9 cellular contexts compared by ENCODE assay signal in genomic region chr11:11157201-11157600, GRCh38.
DNase-seq lines count a peak whose midpoint lies in the region; ATAC-seq, FAIRE-seq and TF ChIP-seq lines count a peak whose summit lies in the region.
"Had no signal": no experiment of that assay in that cellular context is flagged by ENCODE, and none has a peak within 500 bp of the region (broad histone marks: within the 10 kb centered on the region; RNA-seq: fewer than 3 reads in every experiment).

No MANE protein-coding gene starts in this region.

- peaks cover 18% of the 10 kb centered on the region for H3K4me1 ChIP-seq in CD8-positive, alpha-beta memory T cell (ENCODE audit: insufficient read depth, low read length)

- no peak for TF ChIP-seq POLR2A in GM12892 (IDR thresholded peaks at IDR 0.05; ENCODE audit: low read depth, low read length)

- CTCF ChIA-PET in CD8-positive, alpha-beta memory T cell (lab: Charles Lee) = interaction anchor here (0.7 to 7.5 kb wide), 19 partner anchors 7 to 396 kb away, joined by 3 to 114 read pairs (median 4); no protein-coding TSS in a partner anchor
- CTCF ChIA-PET in WTC11 (lab: Charles Lee) = interaction anchor here (0.6 to 3.6 kb wide), 28 partner anchors 9 to 630 kb away, joined by 3 to 47 read pairs (median 3); no protein-coding TSS in a partner anchor

- ATAC-seq in WTC11 (peak; percentile 69), HG03521 (IDR thresholded peaks at IDR 0.05; ENCODE audit: unreplicated experiment) (no peak)

- DNase-seq in CD8-positive, alpha-beta memory T cell = peak; percentile 21 to 73 (median 28)
- DNase-seq in HT1080 (ENCODE audit: low read depth) = peak; percentile 30
- DNase-seq in WTC11 (ENCODE audit: low spot score) = peak; percentile 67
- DNase-seq in endothelial cell (ENCODE audit: low spot score) = peak; percentile 55
- DNase-seq in retinal pigment epithelial cell (ENCODE audit: low read depth) = no peak
- DNase-seq in NCI-H1048 (lab: John Stamatoyannopoulos, UW) = no peak
- no peak for DNase-seq in GM12892 (ENCODE audit: insufficient read length)

- H3K9me3 ChIP-seq in CD8-positive, alpha-beta memory T cell (ENCODE audit: low read length) = no peaks in the 10 kb centered on the region
- H3K9me3 ChIP-seq: neutrophil had no signal

- no peak overlapping the region for H3K4me3 ChIP-seq in CD8-positive, alpha-beta memory T cell (ENCODE audit: low read length)
- H3K4me3 ChIP-seq in retinal pigment epithelial cell (ENCODE audit: low read length) = no peak overlapping the region

- H3K27me3 Mint-ChIP-seq in CD8-positive, alpha-beta memory T cell = peaks cover 3 to 12% of the 10 kb centered on the region in 2 donors
- H3K27me3 Mint-ChIP-seq in WTC11 (ENCODE audit: low read depth) (peaks cover 7% of the 10 kb centered on the region; the same call in 1 of the 2 replicates), endothelial cell (ENCODE audit: unreplicated experiment) (no peaks in the 10 kb centered on the region)

- H3K27ac Mint-ChIP-seq in CD8-positive, alpha-beta memory T cell = peak overlapping the region in 2 of 8 donors; percentile 24 to 81
- no peak overlapping the region for H3K27ac Mint-ChIP-seq in WTC11
- H3K27ac Mint-ChIP-seq in endothelial cell (ENCODE audit: unreplicated experiment) = no peak overlapping the region

- H3K4me3 Mint-ChIP-seq in CD8-positive, alpha-beta memory T cell = peak overlapping the region in 1 of 7 donors; percentile 12
- no peak overlapping the region for H3K4me3 Mint-ChIP-seq in WTC11
- no peak overlapping the region for H3K4me3 Mint-ChIP-seq in endothelial cell (ENCODE audit: unreplicated experiment)

- TF ChIP-seq CTCF in WTC11 (IDR thresholded peaks at IDR 0.05) = no peak
- peak; percentile 27 for TF ChIP-seq CTCF in endothelial cell (IDR thresholded peaks at IDR 0.05; ENCODE audit: unreplicated experiment)
- TF ChIP-seq CTCF in retinal pigment epithelial cell (conservative IDR thresholded peaks at IDR 0.05; ENCODE audit: low read depth, low read length) = peak; percentile 74

- FAIRE-seq in GM12892 (lab: Jason Lieb, UNC) = no peak

- POLR2A ChIA-PET in CD8-positive, alpha-beta memory T cell (lab: Charles Lee) = no interaction called here
- POLR2A ChIA-PET in WTC11 (lab: Charles Lee) = no interaction called here

- H3K36me3 ChIP-seq in CD8-positive, alpha-beta memory T cell (ENCODE audit: insufficient read depth, low read length) = no peaks in the 10 kb centered on the region
- H3K36me3 ChIP-seq: neutrophil had no signal

- H3K36me3 Mint-ChIP-seq in CD8-positive, alpha-beta memory T cell = peaks cover 0 to 8% (median 2%) of the 10 kb centered on the region in 3 donors
- no peaks in the 10 kb centered on the region for H3K36me3 Mint-ChIP-seq in WTC11
- no peaks in the 10 kb centered on the region for H3K36me3 Mint-ChIP-seq in endothelial cell (ENCODE audit: low read depth, unreplicated experiment)

- H3K9me3 Mint-ChIP-seq in CD8-positive, alpha-beta memory T cell = no peaks in the 10 kb centered on the region
- peaks cover 8% of the 10 kb centered on the region for H3K9me3 Mint-ChIP-seq in WTC11
- no peaks in the 10 kb centered on the region for H3K9me3 Mint-ChIP-seq in endothelial cell (ENCODE audit: unreplicated experiment)

- H3K27me3 ChIP-seq in CD8-positive, alpha-beta memory T cell (ENCODE audit: insufficient read depth, low read length, poor library complexity, severe bottlenecking) = no peaks in the 10 kb centered on the region
- H3K27me3 ChIP-seq: neutrophil had no signal

- H3K4me1 Mint-ChIP-seq in CD8-positive, alpha-beta memory T cell = peaks cover 10 to 15% (median 11%) of the 10 kb centered on the region in 3 donors
- no peaks in the 10 kb centered on the region for H3K4me1 Mint-ChIP-seq in WTC11
- peaks cover 4% of the 10 kb centered on the region for H3K4me1 Mint-ChIP-seq in endothelial cell (ENCODE audit: unreplicated experiment)

- H3K27ac ChIP-seq in CD8-positive, alpha-beta memory T cell (ENCODE audit: low read depth, low read length) = no peak overlapping the region
- H3K27ac ChIP-seq: neutrophil had no signal

TF ChIP-seq in WTC11, 78 proteins besides CTCF, POLR2A, EP300 and RAD21 (continues in another document):
- no peak for TF ChIP-seq ATF2 (CRISPR knock-in tag; IDR thresholded peaks at IDR 0.05; ENCODE audit: borderline replicate concordance, low read depth)
- TF ChIP-seq HMGA2 (CRISPR knock-in tag; IDR thresholded peaks at IDR 0.05) = no peak
- TF ChIP-seq NFYB (CRISPR knock-in tag; conservative IDR thresholded peaks at IDR 0.05; ENCODE audit: low read depth) = no peak
- TF ChIP-seq MAX (CRISPR knock-in tag; IDR thresholded peaks at IDR 0.05) = no peak
- TF ChIP-seq JUN (CRISPR knock-in tag; IDR thresholded peaks at IDR 0.05) = no peak
- no peak for TF ChIP-seq ZNF532 (CRISPR knock-in tag; IDR thresholded peaks at IDR 0.05; ENCODE audit: borderline replicate concordance)
- TF ChIP-seq FOXJ3 (CRISPR knock-in tag; IDR thresholded peaks at IDR 0.05; ENCODE audit: borderline replicate concordance) = no peak
- no peak for TF ChIP-seq GTF2I (CRISPR knock-in tag; conservative IDR thresholded peaks at IDR 0.05)
- no peak for TF ChIP-seq TEAD4 (CRISPR knock-in tag; IDR thresholded peaks at IDR 0.05)
- TF ChIP-seq GABPB1 (CRISPR knock-in tag; IDR thresholded peaks at IDR 0.05) = no peak
- TF ChIP-seq RORB (CRISPR knock-in tag; IDR thresholded peaks at IDR 0.05) = no peak
- TF ChIP-seq ZNF423 (CRISPR knock-in tag; IDR thresholded peaks at IDR 0.05) = no peak
- TF ChIP-seq ZNF512 (CRISPR knock-in tag; IDR thresholded peaks at IDR 0.05; ENCODE audit: borderline replicate concordance) = no peak
- no peak for TF ChIP-seq TCF7 (CRISPR knock-in tag; IDR thresholded peaks at IDR 0.05; ENCODE audit: low read depth)
- TF ChIP-seq ZNF671 (CRISPR knock-in tag; IDR thresholded peaks at IDR 0.05) = no peak
- no peak for TF ChIP-seq ELF4 (CRISPR knock-in tag; IDR thresholded peaks at IDR 0.05; ENCODE audit: low read depth)
- no peak for TF ChIP-seq RELA (CRISPR knock-in tag; IDR thresholded peaks at IDR 0.05; ENCODE audit: borderline replicate concordance)

Comparison
In these comparisons a context has a peak if more than half of its experiments do, and no peak if none do; other contexts are left out.
1. DNase-seq: peak in CD8-positive, alpha-beta memory T cell (5 of 5), HT1080 (single experiment), WTC11 (single experiment) and endothelial cell (single experiment); none in retinal pigment epithelial cell (single experiment), NCI-H1048 (single experiment) and GM12892 (single experiment).